Comparison of ENCODE assay signal across 8 cellular contexts in the genomic region with DNA sequence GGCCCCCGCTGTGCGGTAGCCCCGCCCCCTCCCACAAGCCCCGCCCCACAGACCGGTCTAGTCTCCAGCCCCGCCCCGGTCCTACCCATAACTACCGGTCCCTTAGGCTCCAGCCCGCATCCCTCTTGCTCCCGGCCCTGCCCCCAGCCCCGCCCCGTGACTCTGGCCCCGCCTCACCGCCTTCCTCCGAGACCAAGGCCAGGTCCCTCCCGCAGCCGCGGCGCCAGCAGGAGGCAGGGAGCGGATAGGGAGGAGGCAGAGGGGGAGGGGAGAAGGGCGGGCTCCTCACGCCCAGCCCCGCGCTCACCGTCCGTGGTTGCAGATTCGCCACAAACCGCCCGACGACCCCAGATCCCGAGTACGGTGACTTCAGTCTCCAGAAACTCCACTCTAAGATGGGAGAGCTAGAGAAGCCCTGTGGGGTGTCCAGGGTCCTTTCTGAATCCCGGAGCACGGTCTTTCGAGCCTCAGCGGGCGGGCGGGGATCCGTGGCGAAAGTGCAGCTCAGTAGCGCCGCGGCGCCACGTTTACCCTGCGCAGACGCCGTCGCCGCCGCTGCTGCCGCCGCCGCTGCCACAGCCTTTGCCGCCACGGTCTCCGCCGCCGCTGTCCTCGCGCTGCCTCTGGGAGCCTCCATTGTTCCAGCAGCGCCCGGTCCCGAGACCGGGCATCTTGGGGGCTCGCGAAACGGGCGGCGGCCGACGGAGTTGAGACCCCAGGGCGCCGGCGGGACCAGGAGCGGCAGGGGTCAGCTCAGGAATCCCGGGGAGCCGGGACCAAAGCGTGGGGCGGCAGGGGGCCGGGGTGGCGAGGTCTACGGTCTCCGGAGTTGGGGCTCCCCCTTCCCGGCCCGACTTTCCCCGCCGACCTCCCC.
DNase-seq lines count a peak whose midpoint lies in the region; ATAC-seq and TF ChIP-seq lines count a peak whose summit lies in the region.

A gene with protein sequence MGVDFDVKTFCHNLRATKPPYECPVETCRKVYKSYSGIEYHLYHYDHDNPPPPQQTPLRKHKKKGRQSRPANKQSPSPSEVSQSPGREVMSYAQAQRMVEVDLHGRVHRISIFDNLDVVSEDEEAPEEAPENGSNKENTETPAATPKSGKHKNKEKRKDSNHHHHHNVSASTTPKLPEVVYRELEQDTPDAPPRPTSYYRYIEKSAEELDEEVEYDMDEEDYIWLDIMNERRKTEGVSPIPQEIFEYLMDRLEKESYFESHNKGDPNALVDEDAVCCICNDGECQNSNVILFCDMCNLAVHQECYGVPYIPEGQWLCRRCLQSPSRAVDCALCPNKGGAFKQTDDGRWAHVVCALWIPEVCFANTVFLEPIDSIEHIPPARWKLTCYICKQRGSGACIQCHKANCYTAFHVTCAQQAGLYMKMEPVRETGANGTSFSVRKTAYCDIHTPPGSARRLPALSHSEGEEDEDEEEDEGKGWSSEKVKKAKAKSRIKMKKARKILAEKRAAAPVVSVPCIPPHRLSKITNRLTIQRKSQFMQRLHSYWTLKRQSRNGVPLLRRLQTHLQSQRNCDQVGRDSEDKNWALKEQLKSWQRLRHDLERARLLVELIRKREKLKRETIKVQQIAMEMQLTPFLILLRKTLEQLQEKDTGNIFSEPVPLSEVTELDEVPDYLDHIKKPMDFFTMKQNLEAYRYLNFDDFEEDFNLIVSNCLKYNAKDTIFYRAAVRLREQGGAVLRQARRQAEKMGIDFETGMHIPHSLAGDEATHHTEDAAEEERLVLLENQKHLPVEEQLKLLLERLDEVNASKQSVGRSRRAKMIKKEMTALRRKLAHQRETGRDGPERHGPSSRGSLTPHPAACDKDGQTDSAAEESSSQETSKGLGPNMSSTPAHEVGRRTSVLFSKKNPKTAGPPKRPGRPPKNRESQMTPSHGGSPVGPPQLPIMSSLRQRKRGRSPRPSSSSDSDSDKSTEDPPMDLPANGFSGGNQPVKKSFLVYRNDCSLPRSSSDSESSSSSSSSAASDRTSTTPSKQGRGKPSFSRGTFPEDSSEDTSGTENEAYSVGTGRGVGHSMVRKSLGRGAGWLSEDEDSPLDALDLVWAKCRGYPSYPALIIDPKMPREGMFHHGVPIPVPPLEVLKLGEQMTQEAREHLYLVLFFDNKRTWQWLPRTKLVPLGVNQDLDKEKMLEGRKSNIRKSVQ (N-terminal part only) (plus strand): TSS at position 530 of the 874 bp plus-strand sequence. CDS start 2,406 bp downstream, outside the sequence.

- peaks cover 33% of the 10 kb centered on the region for H3K36me3 Mint-ChIP-seq in central memory CD8-positive, alpha-beta T cell (ENCODE audit: insufficient read depth)

- H3K4me3 ChIP-seq in AG09309 (ENCODE audit: control insufficient read depth, low read depth, low read length) = peak within 1 kb of the TSS; percentile 78

- peak within 1 kb of the TSS; percentile 93 for H3K27ac Mint-ChIP-seq in central memory CD8-positive, alpha-beta T cell (ENCODE audit: low read depth)

- H3K4me1 Mint-ChIP-seq in central memory CD8-positive, alpha-beta T cell = peaks cover 46% of the 10 kb centered on the region

- peak; percentile 2 for TF ChIP-seq CTCF in AG09309 (IDR thresholded peaks at IDR 0.05; ENCODE audit: control insufficient read depth, insufficient read depth, low read depth, low read length, missing control alignments)

- ATAC-seq in GM19025 (IDR thresholded peaks at IDR 0.05; ENCODE audit: low read depth, unreplicated experiment) (peak; percentile 96), HG03342 (IDR thresholded peaks at IDR 0.05; ENCODE audit: unreplicated experiment) (peak; percentile 92)
- ATAC-seq in central memory CD8-positive, alpha-beta T cell (replicated peaks; ENCODE audit: extremely low read depth, poor library complexity, severe bottlenecking) = peak; percentile 93

- DNase-seq in AG09309 (ENCODE audit: low read depth) = peak; percentile 96
- peak; percentile 88 to 95 for DNase-seq in NCI-H446 (lab: John Stamatoyannopoulos, UW)
- DNase-seq in activated CD4-positive, CD25-positive, alpha-beta regulatory T cell treated with anti-CD3 and anti-CD28 coated beads, Interleukin-2, amount 50 U/mL, for 16 hours (ENCODE audit: low read depth, low spot score) = peak; percentile 96
- DNase-seq in central memory CD8-positive, alpha-beta T cell (ENCODE audit: low spot score in 2 of 2) = peak; percentile 92 to 96
- peak; percentile 100 for DNase-seq in islet precursor cell
- DNase-seq in stimulated activated CD4-positive, alpha-beta T cell treated with anti-CD3 and anti-CD28 coated beads, Interleukin-12 subunit alpha, Interleukin-12 subunit beta, amount 100 ng/mL, for 48 hours (ENCODE audit: low read depth in 2 of 3, low spot score in 1 of 3) = peak; percentile 99 to 100 (median 99)

- no peaks in the 10 kb centered on the region for H3K9me3 Mint-ChIP-seq in central memory CD8-positive, alpha-beta T cell

- peak within 1 kb of the TSS; percentile 95 for H3K4me3 Mint-ChIP-seq in central memory CD8-positive, alpha-beta T cell

- no peaks in the 10 kb centered on the region for H3K27me3 Mint-ChIP-seq in central memory CD8-positive, alpha-beta T cell

Comparison
In these comparisons a context has a peak if more than half of its experiments do, and no peak if none do; other contexts are left out.
1. Peak in every context shown above with its lines: DNase-seq, ATAC-seq and H3K4me3 ChIP-seq.